Comparison of ENCODE assay signal across 17 cellular contexts in genomic region chr6:137361701-137362100, GRCh38.
A peak's percentile ranks its signal among the peaks of the same experiment; 100 is the strongest.
DNase-seq lines count a peak whose midpoint lies in the region; ATAC-seq and TF ChIP-seq lines count a peak whose summit lies in the region.
"Had no signal": no experiment of that assay in that cellular context is flagged by ENCODE, and none has a peak within 500 bp of the region (broad histone marks: within the 10 kb centered on the region; RNA-seq: fewer than 3 reads in every experiment).

No MANE protein-coding gene starts in this region.

- H3K4me3 ChIP-seq in breast epithelium (no peak overlapping the region), cardiac fibroblast (replicated peaks in 1 of 2; ENCODE audit: low read depth in 2 of 2, low read length in 2 of 2) (no peak overlapping the region), fibroblast of the aortic adventitia (ENCODE audit: low read depth, low read length) (no peak overlapping the region)
- H3K4me3 ChIP-seq: GM12878 had no signal

- no peaks in the 10 kb centered on the region for H3K27me3 ChIP-seq in breast epithelium

- H3K27ac Mint-ChIP-seq in MCF 10A (ENCODE audit: low read depth, unreplicated experiment), result no peak overlapping the region

- TF ChIP-seq POLR2A in breast epithelium (IDR thresholded peaks at IDR 0.05), result no peak

- H3K27me3 Mint-ChIP-seq in MCF 10A (ENCODE audit: insufficient read depth, unreplicated experiment), result no peaks in the 10 kb centered on the region

- no TSS peak for BruUV-seq in MCF 10A (replicated peaks; lab: Mats Ljungman, UMichigan)

- H3K36me3 ChIP-seq in breast epithelium, result no peaks in the 10 kb centered on the region

- peak; percentile 67 for DNase-seq in MCF 10A (ENCODE audit: unreplicated experiment)
- no peak for DNase-seq in breast epithelium (ENCODE audit: low spot score in 2 of 2)
- DNase-seq in cardiac fibroblast (ENCODE audit: low read depth in 2 of 2), result peak; percentile 6 to 32
- peak; percentile 6 for DNase-seq in fibroblast of the aortic adventitia (ENCODE audit: low read depth)
- no peak for DNase-seq in DMS153 (lab: John Stamatoyannopoulos, UW)
- no peak for DNase-seq in GM19240 (ENCODE audit: insufficient read length, low spot score)
- DNase-seq: COR-L47, DMS53, NCI-H1417 treated with DMSO at 0.1 percent for 48 hours, NCI-H2029 treated with DMSO at 0.1 percent for 48 hours, NCI-H510A treated with DMSO at 0.1 percent for 48 hours, PC-3 had no signal

- H3K27ac ChIP-seq in breast epithelium, result no peak overlapping the region

- no peaks in the 10 kb centered on the region for H3K9me3 ChIP-seq in breast epithelium

- no peak for TF ChIP-seq CTCF in MCF 10A (IDR thresholded peaks at IDR 0.05; ENCODE audit: unreplicated experiment)
- TF ChIP-seq CTCF in breast epithelium (IDR thresholded peaks at IDR 0.05), result no peak
- no peak for TF ChIP-seq CTCF in cardiac fibroblast (IDR thresholded peaks at IDR 0.05; ENCODE audit: low read depth, low read length)
- TF ChIP-seq CTCF in fibroblast of the aortic adventitia (IDR thresholded peaks at IDR 0.05; ENCODE audit: insufficient read depth, low read length), result no peak

- no peaks in the 10 kb centered on the region for H3K4me1 ChIP-seq in breast epithelium

- intact Hi-C loops in MCF 10A (cut with micrococcal nuclease) (no loop called here), breast epithelium (cut with DNase I; ENCODE audit: low total_unique reads) (no loop called here)

- POLR2A ChIA-PET in MCF 10A (lab: Yijun Ruan, JAX), result no interaction called here

- CTCF ChIA-PET in MCF 10A (lab: Yijun Ruan, JAX), result interaction anchor here (0.5 to 2.2 kb wide), 4 partner anchors 8 to 639 kb away, joined by 3 to 8 read pairs (median 4); no protein-coding TSS in a partner anchor

- H3K4me3 Mint-ChIP-seq in MCF 10A (ENCODE audit: unreplicated experiment), result no peak overlapping the region
- H3K4me3 Mint-ChIP-seq: CD14-positive monocyte had no signal

- H3K4me1 Mint-ChIP-seq in MCF 10A (ENCODE audit: insufficient read depth, unreplicated experiment), result no peaks in the 10 kb centered on the region

- ATAC-seq in GM21619 (IDR thresholded peaks at IDR 0.05; ENCODE audit: unreplicated experiment) (no peak), HG03432 (IDR thresholded peaks at IDR 0.05; ENCODE audit: unreplicated experiment) (no peak)
- ATAC-seq: GM12878, HCT116, PC-3 had no signal

- H3K9me3 Mint-ChIP-seq in MCF 10A (ENCODE audit: unreplicated experiment), result no peaks in the 10 kb centered on the region

- H3K36me3 Mint-ChIP-seq in MCF 10A (ENCODE audit: insufficient read depth, unreplicated experiment), result no peaks in the 10 kb centered on the region

Comparison
In these comparisons a context has a peak if more than half of its experiments do, and no peak if none do; other contexts are left out.
1. DNase-seq: peak in MCF 10A (single experiment), cardiac fibroblast (2 of 2) and fibroblast of the aortic adventitia (single experiment); none in breast epithelium (0 of 2), DMS153 (single experiment) and GM19240 (single experiment).